ENCODE assay signal across 9 cellular contexts in genomic region chr17:20703781-20704180, GRCh38.
"Had no signal": no experiment of that assay in that cellular context is flagged by ENCODE, and none has a peak within 500 bp of the region (broad histone marks: within the 10 kb centered on the region; RNA-seq: fewer than 3 reads in every experiment).

No MANE protein-coding gene starts in this region.

- ATAC-seq: HCT116, HepG2 had no signal

- DNase-seq: GM23248, GOT3, H7, HFFc6 had no signal

- H3K9me3 Mint-ChIP-seq: HFFc6 had no signal

- H3K9me3 ChIP-seq: HAP-1 had no signal

- H3K4me3 ChIP-seq: GM23248, HAP-1 had no signal

- H3K36me3 ChIP-seq: HAP-1 had no signal

- H3K4me3 Mint-ChIP-seq: HFFc6 had no signal

- H3K27ac Mint-ChIP-seq: HFFc6, IgD-negative memory B cell had no signal

- H3K27ac ChIP-seq: GM23248, HL-60 had no signal

- H3K9ac ChIP-seq: GM23248 had no signal

- H3K4me1 ChIP-seq: HAP-1 had no signal

- H2AFZ ChIP-seq: GM23248 had no signal
